ENCODE assay signal across 3 cellular contexts in genomic region chr2:140187086-140187485, GRCh38.
TF ChIP-seq lines count a peak whose summit lies in the region.

No MANE protein-coding gene starts in this region.

TF ChIP-seq in HepG2, 621 proteins besides CTCF, POLR2A, EP300 and RAD21:
- no peak for TF ChIP-seq EEA1 (CRISPR knock-in tag; IDR thresholded peaks at IDR 0.05; ENCODE audit: borderline replicate concordance)
- TF ChIP-seq HNF1A (IDR thresholded peaks at IDR 0.05; ENCODE audit: low read depth): no peak
- TF ChIP-seq HNF1A (CRISPR knock-in tag; IDR thresholded peaks at IDR 0.05; ENCODE audit: borderline replicate concordance): no peak
- no peak for TF ChIP-seq PBX3 (CRISPR knock-in tag; IDR thresholded peaks at IDR 0.05; ENCODE audit: borderline replicate concordance)
- no peak for TF ChIP-seq PHF8 (CRISPR knock-in tag; IDR thresholded peaks at IDR 0.05)
- peak; percentile 91 for TF ChIP-seq CREB1 (IDR thresholded peaks at IDR 0.05)
- no peak for TF ChIP-seq CREB1 (CRISPR knock-in tag; IDR thresholded peaks at IDR 0.05)
- TF ChIP-seq ZMAT3 (CRISPR knock-in tag; conservative IDR thresholded peaks at IDR 0.05): no peak
- TF ChIP-seq, protein P1, sequence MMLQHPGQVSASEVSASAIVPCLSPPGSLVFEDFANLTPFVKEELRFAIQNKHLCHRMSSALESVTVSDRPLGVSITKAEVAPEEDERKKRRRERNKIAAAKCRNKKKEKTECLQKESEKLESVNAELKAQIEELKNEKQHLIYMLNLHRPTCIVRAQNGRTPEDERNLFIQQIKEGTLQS (CRISPR knock-in tag; IDR thresholded peaks at IDR 0.05): no peak
- no peak for TF ChIP-seq CHD4 (IDR thresholded peaks at IDR 0.05; ENCODE audit: borderline replicate concordance, low read length)
- no peak for TF ChIP-seq ZFP82 (CRISPR knock-in tag; IDR thresholded peaks at IDR 0.05; ENCODE audit: borderline replicate concordance)
- peak; percentile 95 for TF ChIP-seq ATF7 (IDR thresholded peaks at IDR 0.05)
- TF ChIP-seq ATF7 (CRISPR knock-in tag; IDR thresholded peaks at IDR 0.05): no peak
- TF ChIP-seq ZFP62 (CRISPR knock-in tag; IDR thresholded peaks at IDR 0.05): no peak
- TF ChIP-seq ZNF766 (CRISPR knock-in tag; IDR thresholded peaks at IDR 0.05; ENCODE audit: borderline replicate concordance): no peak
- TF ChIP-seq ZSCAN21 (CRISPR knock-in tag; IDR thresholded peaks at IDR 0.05; ENCODE audit: borderline replicate concordance): no peak

TF ChIP-seq in GM23338, 12 proteins besides CTCF, POLR2A, EP300 and RAD21:
- TF ChIP-seq ZNF462 (CRISPR knock-in tag; IDR thresholded peaks at IDR 0.05) (no peak), ZNF114 (CRISPR knock-in tag; IDR thresholded peaks at IDR 0.05) (no peak), EZH2phosphoT487 (IDR thresholded peaks at IDR 0.05; ENCODE audit: unreplicated experiment) (no peak)

TF ChIP-seq in HEK293, 187 proteins besides CTCF, POLR2A, EP300 and RAD21:
- TF ChIP-seq ZNF16 (tag by site-specific recombination; IDR thresholded peaks at IDR 0.05; ENCODE audit: low read depth) (no peak), HIC1 (tag by site-specific recombination; IDR thresholded peaks at IDR 0.05) (no peak), ZBTB6 (tag by site-specific recombination; IDR thresholded peaks at IDR 0.05) (no peak), ZNF2 (tag by site-specific recombination; IDR thresholded peaks at IDR 0.05) (no peak)
- TF ChIP-seq, protein P2, sequence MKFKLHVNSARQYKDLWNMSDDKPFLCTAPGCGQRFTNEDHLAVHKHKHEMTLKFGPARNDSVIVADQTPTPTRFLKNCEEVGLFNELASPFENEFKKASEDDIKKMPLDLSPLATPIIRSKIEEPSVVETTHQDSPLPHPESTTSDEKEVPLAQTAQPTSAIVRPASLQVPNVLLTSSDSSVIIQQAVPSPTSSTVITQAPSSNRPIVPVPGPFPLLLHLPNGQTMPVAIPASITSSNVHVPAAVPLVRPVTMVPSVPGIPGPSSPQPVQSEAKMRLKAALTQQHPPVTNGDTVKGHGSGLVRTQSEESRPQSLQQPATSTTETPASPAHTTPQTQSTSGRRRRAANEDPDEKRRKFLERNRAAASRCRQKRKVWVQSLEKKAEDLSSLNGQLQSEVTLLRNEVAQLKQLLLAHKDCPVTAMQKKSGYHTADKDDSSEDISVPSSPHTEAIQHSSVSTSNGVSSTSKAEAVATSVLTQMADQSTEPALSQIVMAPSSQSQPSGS (tag by site-specific recombination; IDR thresholded peaks at IDR 0.05; ENCODE audit: low read depth): peak; percentile 44; the same call in 1 of the 2 replicates
- TF ChIP-seq, protein P3, sequence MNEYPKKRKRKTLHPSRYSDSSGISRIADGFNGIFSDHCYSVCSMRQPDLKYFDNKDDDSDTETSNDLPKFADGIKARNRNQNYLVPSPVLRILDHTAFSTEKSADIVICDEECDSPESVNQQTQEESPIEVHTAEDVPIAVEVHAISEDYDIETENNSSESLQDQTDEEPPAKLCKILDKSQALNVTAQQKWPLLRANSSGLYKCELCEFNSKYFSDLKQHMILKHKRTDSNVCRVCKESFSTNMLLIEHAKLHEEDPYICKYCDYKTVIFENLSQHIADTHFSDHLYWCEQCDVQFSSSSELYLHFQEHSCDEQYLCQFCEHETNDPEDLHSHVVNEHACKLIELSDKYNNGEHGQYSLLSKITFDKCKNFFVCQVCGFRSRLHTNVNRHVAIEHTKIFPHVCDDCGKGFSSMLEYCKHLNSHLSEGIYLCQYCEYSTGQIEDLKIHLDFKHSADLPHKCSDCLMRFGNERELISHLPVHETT (tag by site-specific recombination; IDR thresholded peaks at IDR 0.05): no peak
- TF ChIP-seq, protein P4, sequence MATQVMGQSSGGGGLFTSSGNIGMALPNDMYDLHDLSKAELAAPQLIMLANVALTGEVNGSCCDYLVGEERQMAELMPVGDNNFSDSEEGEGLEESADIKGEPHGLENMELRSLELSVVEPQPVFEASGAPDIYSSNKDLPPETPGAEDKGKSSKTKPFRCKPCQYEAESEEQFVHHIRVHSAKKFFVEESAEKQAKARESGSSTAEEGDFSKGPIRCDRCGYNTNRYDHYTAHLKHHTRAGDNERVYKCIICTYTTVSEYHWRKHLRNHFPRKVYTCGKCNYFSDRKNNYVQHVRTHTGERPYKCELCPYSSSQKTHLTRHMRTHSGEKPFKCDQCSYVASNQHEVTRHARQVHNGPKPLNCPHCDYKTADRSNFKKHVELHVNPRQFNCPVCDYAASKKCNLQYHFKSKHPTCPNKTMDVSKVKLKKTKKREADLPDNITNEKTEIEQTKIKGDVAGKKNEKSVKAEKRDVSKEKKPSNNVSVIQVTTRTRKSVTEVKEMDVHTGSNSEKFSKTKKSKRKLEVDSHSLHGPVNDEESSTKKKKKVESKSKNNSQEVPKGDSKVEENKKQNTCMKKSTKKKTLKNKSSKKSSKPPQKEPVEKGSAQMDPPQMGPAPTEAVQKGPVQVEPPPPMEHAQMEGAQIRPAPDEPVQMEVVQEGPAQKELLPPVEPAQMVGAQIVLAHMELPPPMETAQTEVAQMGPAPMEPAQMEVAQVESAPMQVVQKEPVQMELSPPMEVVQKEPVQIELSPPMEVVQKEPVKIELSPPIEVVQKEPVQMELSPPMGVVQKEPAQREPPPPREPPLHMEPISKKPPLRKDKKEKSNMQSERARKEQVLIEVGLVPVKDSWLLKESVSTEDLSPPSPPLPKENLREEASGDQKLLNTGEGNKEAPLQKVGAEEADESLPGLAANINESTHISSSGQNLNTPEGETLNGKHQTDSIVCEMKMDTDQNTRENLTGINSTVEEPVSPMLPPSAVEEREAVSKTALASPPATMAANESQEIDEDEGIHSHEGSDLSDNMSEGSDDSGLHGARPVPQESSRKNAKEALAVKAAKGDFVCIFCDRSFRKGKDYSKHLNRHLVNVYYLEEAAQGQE (tag by site-specific recombination; IDR thresholded peaks at IDR 0.05): no peak
